Comparison of ENCODE assay signal across 17 cellular contexts in genomic region chr3:98746122-98746521, GRCh38. TPM values are rescaled to one million over a fixed set of nuclear protein-coding genes. Genes with fewer than 3 reads are reported as not detected.
DNase-seq lines count a peak whose midpoint lies in the region; ATAC-seq, FAIRE-seq and TF ChIP-seq lines count a peak whose summit lies in the region.
"Had no signal": no experiment of that assay in that cellular context is flagged by ENCODE, and none has a peak within 500 bp of the region (broad histone marks: within the 10 kb centered on the region; RNA-seq: fewer than 3 reads in every experiment).

No MANE protein-coding gene starts in this region.

- no peaks in the 10 kb centered on the region for H3K9me1 ChIP-seq in endothelial cell of umbilical vein (replicated peaks; ENCODE audit: control insufficient read depth, extremely low read depth, insufficient read depth, low read length)

- no peak for DNase-seq in heart left ventricle
- no peak for DNase-seq in left cardiac atrium
- no peak for DNase-seq in MM.1S
- no peak for DNase-seq in endothelial cell of umbilical vein (ENCODE audit: low read depth, low spot score)
- no peak for DNase-seq in posterior vena cava (ENCODE audit: low spot score)
- no peak for DNase-seq in spleen
- DNase-seq in mucosa of gallbladder (ENCODE audit: low spot score): no peak
- DNase-seq: 8988T; Calu3; CD4-positive, alpha-beta memory T cell; DMS79 treated with DMSO at 0.1 percent for 48 hours; GF-D8; H9 had no signal

- dilution Hi-C loops in endothelial cell of umbilical vein (cut with MboI; ENCODE audit: extremely low pct_ligation_motif_present, low sequenced_read_pairs): no loop called here

- ATAC-seq in heart left ventricle (no peak), left cardiac atrium (no peak)

- H3K4me2 ChIP-seq in MM.1S (ENCODE audit: low read depth, low read length) (peak overlapping the region; percentile 25; the same call in 1 of the 2 replicates), endothelial cell of umbilical vein (ENCODE audit: insufficient read depth, low read length) (no peak overlapping the region)
- H3K4me2 ChIP-seq: BLaER1 had no signal

- H3K9me3 ChIP-seq in heart left ventricle (no peaks in the 10 kb centered on the region), MM.1S (replicated peaks; ENCODE audit: insufficient read depth, low read length) (no peaks in the 10 kb centered on the region), endothelial cell of umbilical vein (replicated peaks; ENCODE audit: control insufficient read depth, insufficient read depth, low read length) (no peaks in the 10 kb centered on the region), spleen (no peaks in the 10 kb centered on the region)
- H3K9me3 ChIP-seq: BLaER1 had no signal

- intact Hi-C loops in heart left ventricle (cut with DNase I) (no loop called here), left cardiac atrium (cut with DNase I) (no loop called here), endothelial cell of umbilical vein (cut with micrococcal nuclease) (loop anchor here (2.0 kb wide), 1 partner anchor 17 kb away; the partner anchor contains the start of gene ST3GAL6), posterior vena cava (cut with DNase I) (no loop called here), spleen (cut with DNase I; ENCODE audit: low total_unique reads) (no loop called here)

- no TSS peak for BruUV-seq in endothelial cell of umbilical vein (replicated peaks; lab: Mats Ljungman, UMichigan)

- no peaks in the 10 kb centered on the region for H3K36me3 ChIP-seq in heart left ventricle
- no peaks in the 10 kb centered on the region for H3K36me3 ChIP-seq in MM.1S (replicated peaks; ENCODE audit: insufficient read depth, low read length)
- no peaks in the 10 kb centered on the region for H3K36me3 ChIP-seq in endothelial cell of umbilical vein (ENCODE audit: control insufficient read depth in 2 of 2, extremely low read depth in 1 of 2, insufficient read depth in 2 of 2, low read length in 2 of 2)
- no peaks in the 10 kb centered on the region for H3K36me3 ChIP-seq in spleen
- H3K36me3 ChIP-seq: BLaER1 had no signal

- H3K27me3 ChIP-seq in heart left ventricle (no peaks in the 10 kb centered on the region), MM.1S (replicated peaks; ENCODE audit: insufficient read depth, low read length) (no peaks in the 10 kb centered on the region), endothelial cell of umbilical vein (ENCODE audit: control insufficient read depth in 2 of 2, insufficient read depth in 2 of 2, low read length in 2 of 2) (no peaks in the 10 kb centered on the region), spleen (replicated peaks in 1 of 7) (peaks cover 0 to 14% (median 0%) of the 10 kb centered on the region in 7 donors)
- H3K27me3 ChIP-seq: BLaER1 had no signal

- POLR2A ChIA-PET in endothelial cell of umbilical vein (lab: Charles Lee): no interaction called here

- CTCF ChIA-PET in endothelial cell of umbilical vein (lab: Charles Lee): no interaction called here

- peak overlapping the region in 9 of 12 donors; percentile 8 to 77 (median 67) for H3K27ac ChIP-seq in heart left ventricle
- no peak overlapping the region for H3K27ac ChIP-seq in MM.1S (ENCODE audit: low read length)
- H3K27ac ChIP-seq in endothelial cell of umbilical vein (ENCODE audit: insufficient read depth, low read depth, low read length): no peak overlapping the region
- no peak overlapping the region for H3K27ac ChIP-seq in spleen
- H3K27ac ChIP-seq: BLaER1 had no signal

- H4K20me1 ChIP-seq in MM.1S (ENCODE audit: insufficient read depth, low read length) (peaks cover 14% of the 10 kb centered on the region), endothelial cell of umbilical vein (replicated peaks; ENCODE audit: control insufficient read depth, extremely low read depth, insufficient read depth, low read length) (no peaks in the 10 kb centered on the region)
- H4K20me1 ChIP-seq: BLaER1 had no signal

- no peak overlapping the region for H3K4me3 ChIP-seq in heart left ventricle
- no peak overlapping the region for H3K4me3 ChIP-seq in MM.1S (ENCODE audit: low read length)
- no peak overlapping the region for H3K4me3 ChIP-seq in endothelial cell of umbilical vein (replicated peaks in 1 of 3; ENCODE audit: insufficient read depth in 1 of 3, low read depth in 1 of 3, low read length in 3 of 3)
- no peak overlapping the region for H3K4me3 ChIP-seq in spleen
- H3K4me3 ChIP-seq: BLaER1 had no signal

- H3K9ac ChIP-seq in MM.1S (ENCODE audit: low read length) (no peak overlapping the region), endothelial cell of umbilical vein (replicated peaks; ENCODE audit: extremely low read depth, insufficient read depth, low read length) (no peak overlapping the region)
- H3K9ac ChIP-seq: BLaER1 had no signal

- H3K9me2 ChIP-seq in MM.1S (replicated peaks; ENCODE audit: insufficient read depth, low read length): no peaks in the 10 kb centered on the region

- FAIRE-seq in endothelial cell of umbilical vein (lab: Jason Lieb, UNC): no peak
- FAIRE-seq: GM19239, H1, HTR-8/SVneo had no signal

- no peak for TF ChIP-seq CTCF in heart left ventricle (IDR thresholded peaks at IDR 0.05)
- TF ChIP-seq CTCF in MM.1S (IDR thresholded peaks at IDR 0.05; ENCODE audit: low read length): no peak
- TF ChIP-seq CTCF in endothelial cell of umbilical vein (IDR thresholded peaks at IDR 0.05; ENCODE audit: extremely low read depth in 1 of 2, insufficient read depth in 1 of 2, low read depth in 1 of 2, low read length in 2 of 2): no peak
- TF ChIP-seq CTCF in spleen (IDR thresholded peaks at IDR 0.05 in 8 of 11, conservative IDR thresholded peaks at IDR 0.05 in 3 of 11): no peak

- peaks cover 42% of the 10 kb centered on the region for H3F3A ChIP-seq in MM.1S (ENCODE audit: insufficient read depth, low read length)

- H2AFZ ChIP-seq in MM.1S (ENCODE audit: low read length): no peak overlapping the region
- no peak overlapping the region for H2AFZ ChIP-seq in endothelial cell of umbilical vein (ENCODE audit: low read depth, low read length)

- TF ChIP-seq POLR2A in heart left ventricle (IDR thresholded peaks at IDR 0.05): no peak
- TF ChIP-seq POLR2A in endothelial cell of umbilical vein (IDR thresholded peaks at IDR 0.05; ENCODE audit: low read depth, low read length): no peak
- no peak for TF ChIP-seq POLR2A in spleen (IDR thresholded peaks at IDR 0.05)

- H3K4me1 ChIP-seq in heart left ventricle (peaks cover 0 to 64% (median 30%) of the 10 kb centered on the region in 12 donors), MM.1S (ENCODE audit: low read length) (peaks cover 84% of the 10 kb centered on the region), endothelial cell of umbilical vein (ENCODE audit: control insufficient read depth, extremely low read depth, insufficient read depth, low read length) (peaks cover 21% of the 10 kb centered on the region), spleen (no peaks in the 10 kb centered on the region)
- H3K4me1 ChIP-seq: BLaER1 had no signal

- H3K79me2 ChIP-seq in MM.1S (ENCODE audit: low read length): peaks cover 97% of the 10 kb centered on the region
- H3K79me2 ChIP-seq in endothelial cell of umbilical vein (ENCODE audit: control insufficient read depth, insufficient read depth, low read length): peaks cover 50% of the 10 kb centered on the region

- 82 to 87% (median 84%) methylated on average over 4 of the region's 4 CpGs for WGBS in heart left ventricle, 4 donors
- 78 to 88% (median 83%) methylated on average over 4 of the region's 4 CpGs for WGBS in spleen, 5 donors

TF ChIP-seq in endothelial cell of umbilical vein, 7 proteins besides CTCF, POLR2A, EP300 and RAD21:
- TF ChIP-seq POLR2AphosphoS5 (IDR thresholded peaks at IDR 0.05; ENCODE audit: insufficient read depth, low read depth, low read length) (no peak), GATA2 (IDR thresholded peaks at IDR 0.05; ENCODE audit: insufficient read depth, insufficient read length, low read depth, low read length) (peak; percentile 22)

RNA-seq across cellular contexts. Expression of gene ST3GAL6, which starts 17.0 kb away (rescaled TPM):
- total RNA-seq in heart left ventricle: 10 to 100 TPM; 35.3 to 91.1 (median 64.5) TPM
- polyA plus RNA-seq in heart left ventricle: 10 to 100 TPM; 37.3 to 95.9 TPM
- 10 to 100 TPM; 22.2 to 36.3 TPM for total RNA-seq in left cardiac atrium
- 17.7 and 35.9 TPM in 2 replicates for total RNA-seq in endothelial cell of umbilical vein
- polyA plus RNA-seq in endothelial cell of umbilical vein: 11.3 and 13.2 TPM in 2 replicates
- 9.4 and 9.9 TPM in 2 replicates for polyA plus RNA-seq in endothelial cell of umbilical vein (2011; cell fraction: cytosol; rRNA removed)
- polyA plus RNA-seq in endothelial cell of umbilical vein (2011; cell fraction: nucleus; rRNA removed): 44.5 and 49.7 TPM in 2 replicates
- 19.5 and 21.1 TPM in 2 replicates for polyA plus RNA-seq in endothelial cell of umbilical vein (2012)
- 11.9 and 23.9 TPM in 2 replicates for polyA minus RNA-seq in endothelial cell of umbilical vein
- polyA minus RNA-seq in endothelial cell of umbilical vein (2011; cell fraction: cytosol; rRNA and poly(A)+ RNA removed): not detected
- 35.4 and 40.4 TPM in 2 replicates for polyA minus RNA-seq in endothelial cell of umbilical vein (2011; cell fraction: nucleus; rRNA and poly(A)+ RNA removed)
- 1 to 10 TPM; 6.8 to 7.5 TPM for total RNA-seq in posterior vena cava
- total RNA-seq in spleen: 10 to 100 TPM in 3 of 7 donors, 1 to 10 TPM in 4; 6.9 to 16.8 (median 9.9) TPM
- polyA plus RNA-seq in spleen: 1 to 10 TPM; 2.5 to 7.2 (median 5.4) TPM
- 5.9 TPM for total RNA-seq in mucosa of gallbladder

Comparison
In these comparisons a context has a peak if more than half of its experiments do, and no peak if none do; other contexts are left out.
1. H3K27ac ChIP-seq: peak in heart left ventricle (9 of 12); none in MM.1S (single experiment), endothelial cell of umbilical vein (single experiment) and spleen (0 of 8).